9 cellular contexts compared by ENCODE assay signal in genomic region chrX:155247497-155247896, GRCh38.
"Had no signal": no experiment of that assay in that cellular context is flagged by ENCODE, and none has a peak within 500 bp of the region (broad histone marks: within the 10 kb centered on the region; RNA-seq: fewer than 3 reads in every experiment).

No MANE protein-coding gene starts in this region.

- H3K27ac ChIP-seq: GM23248 had no signal

- H3K36me3 ChIP-seq: HAP-1 had no signal

- H3K9me3 ChIP-seq: HAP-1 had no signal

- H3K4me3 ChIP-seq: GM23248, GM23338, HAP-1 had no signal

- ATAC-seq: GM23338, HCT116 had no signal

- DNase-seq: GM23248, GOT3, H7, H9, HCEC 1CT, HFFc6 had no signal

- H3K4me1 ChIP-seq: HAP-1 had no signal
